Comparison of ENCODE assay signal across 9 cellular contexts in genomic region chr14:53011053-53011462, GRCh38.
DNase-seq lines count a peak whose midpoint lies in the region; ATAC-seq and TF ChIP-seq lines count a peak whose summit lies in the region.
"Had no signal": no experiment of that assay in that cellular context is flagged by ENCODE, and none has a peak within 500 bp of the region (broad histone marks: within the 10 kb centered on the region; RNA-seq: fewer than 3 reads in every experiment).

No MANE protein-coding gene starts in this region.

- intact Hi-C loops in Right ventricle myocardium inferior (cut with DNase I) = no loop called here
- intact Hi-C loops in cardiac septum (cut with DNase I) = no loop called here

- peak; percentile 80 for DNase-seq in Right ventricle myocardium inferior (ENCODE audit: missing footprints)
- DNase-seq in cardiac septum (ENCODE audit: low spot score) = no peak
- peak; percentile 23 for DNase-seq in epithelial cell of proximal tubule (ENCODE audit: low read depth)
- DNase-seq in mesenteric fat pad (ENCODE audit: low spot score) = no peak
- DNase-seq in stimulated activated CD4-positive, alpha-beta T cell treated with anti-CD3 and anti-CD28 coated beads, Interleukin-2, amount 100 ng/mL, for 24 hours = no peak
- no peak for DNase-seq in activated CD8-positive, alpha-beta memory T cell treated with anti-CD3 and anti-CD28 coated beads, Interleukin-2, amount 50 U/mL, for 48 hours
- DNase-seq: activated CD4-positive, alpha-beta T cell treated with anti-CD3 and anti-CD28 coated beads, Interleukin-2, amount 10 ng/mL, durations not matched to agents 7 days and 5 days had no signal

- H3K27ac ChIP-seq in mesodermal cell (ENCODE audit: low read depth, low read length, severe bottlenecking) = peak overlapping the region; percentile 82

- 37 to 45% methylated on average over 7 of the region's 7 CpGs for WGBS in mesodermal cell (ENCODE audit: insufficient coverage in 2 of 2), 2 experiments

- ATAC-seq in Right ventricle myocardium inferior (peak; percentile 96), GM18498 (IDR thresholded peaks at IDR 0.05; ENCODE audit: unreplicated experiment) (no peak)

- TF ChIP-seq CTCF in epithelial cell of proximal tubule (conservative IDR thresholded peaks at IDR 0.05; ENCODE audit: low read depth, low read length) = no peak

- no peaks in the 10 kb centered on the region for H3K9me3 ChIP-seq in mesodermal cell (ENCODE audit: control insufficient read depth, low read length)

- no peak overlapping the region for H3K4me3 ChIP-seq in epithelial cell of proximal tubule (ENCODE audit: low read depth, low read length)
- H3K4me3 ChIP-seq in mesodermal cell (ENCODE audit: extremely low read depth, insufficient read depth, low read length, poor library complexity, severe bottlenecking) = no peak overlapping the region

- peaks cover 16% of the 10 kb centered on the region for H3K4me1 ChIP-seq in mesodermal cell (ENCODE audit: control insufficient read depth, insufficient read depth, low read length, poor library complexity, severe bottlenecking)

- H3K36me3 ChIP-seq in mesodermal cell (ENCODE audit: control insufficient read depth, insufficient read depth, low read length) = no peaks in the 10 kb centered on the region

Comparison
In these comparisons a context has a peak if more than half of its experiments do, and no peak if none do; other contexts are left out.
1. DNase-seq: peak in Right ventricle myocardium inferior (single experiment) and epithelial cell of proximal tubule (single experiment); none in cardiac septum (single experiment), mesenteric fat pad (single experiment), stimulated activated CD4-positive, alpha-beta T cell treated with anti-CD3 and anti-CD28 coated beads, Interleukin-2, amount 100 ng/mL, for 24 hours (0 of 2) and activated CD8-positive, alpha-beta memory T cell treated with anti-CD3 and anti-CD28 coated beads, Interleukin-2, amount 50 U/mL, for 48 hours (single experiment).